1 cellular context compared by ENCODE assay signal in genomic region chr2:71000780-71001591, GRCh38.
TF ChIP-seq lines count a peak whose summit lies in the region.

No MANE protein-coding gene starts in this region.

TF ChIP-seq in K562, 482 proteins besides CTCF, POLR2A, EP300 and RAD21 (continued from another document):
- TF ChIP-seq PHF20 (IDR thresholded peaks at IDR 0.05; ENCODE audit: partially characterized antibody) (peak; percentile 77), LCOR (CRISPR knock-in tag; IDR thresholded peaks at IDR 0.05) (peak; percentile 58; the same call in 1 of the 2 replicates), CXXC5 (CRISPR knock-in tag; IDR thresholded peaks at IDR 0.05) (peak; percentile 31), BCOR (IDR thresholded peaks at IDR 0.05) (peak; percentile 42; the same call in 1 of the 2 replicates), ETS1 (conservative IDR thresholded peaks at IDR 0.05; ENCODE audit: control insufficient read depth, low read depth, low read length) (0 out of 2 replicates have a peak, but pooled peaks have one; percentile 20), CTCFL (IDR thresholded peaks at IDR 0.05; ENCODE audit: borderline replicate concordance, insufficient read depth, low read depth, low read length, poor library complexity, severe bottlenecking) (peak; percentile 68), CBX3 (IDR thresholded peaks at IDR 0.05; ENCODE audit: borderline replicate concordance in 1 of 2, low read length in 2 of 2) (peak in 1 of 2 experiments; percentile 69; a peak in 2 of 3 replicates), ATF4 (CRISPR knock-in tag; IDR thresholded peaks at IDR 0.05) (no peak), USF2 (CRISPR knock-in tag; IDR thresholded peaks at IDR 0.05) (no peak), ETV1 (tag; conservative IDR thresholded peaks at IDR 0.05; ENCODE audit: low read depth) (peak; percentile 95), ETV5 (CRISPR knock-in tag; IDR thresholded peaks at IDR 0.05; ENCODE audit: low read depth) (peak; percentile 87), SRF (CRISPR knock-in tag; IDR thresholded peaks at IDR 0.05) (peak in 1 of 2 experiments; percentile 53; a peak in 1 of 4 replicates), SMC3 (conservative IDR thresholded peaks at IDR 0.05; ENCODE audit: insufficient read depth, low read depth, low read length) (peak; percentile 45; the same call in 1 of the 2 replicates), MYC (IDR thresholded peaks at IDR 0.05; ENCODE audit: low read depth, low read length) (peak; percentile 33; the same call in 1 of the 2 replicates), MYC (CRISPR knock-in tag; IDR thresholded peaks at IDR 0.05; ENCODE audit: borderline replicate concordance, low read depth) (no peak), EHMT2 (IDR thresholded peaks at IDR 0.05) (peak; percentile 88), RB1 (IDR thresholded peaks at IDR 0.05; ENCODE audit: low read depth) (peak; percentile 60; the same call in 1 of the 2 replicates), SUPT5H (IDR thresholded peaks at IDR 0.05) (0 out of 2 replicates have a peak, but pooled peaks have one; percentile 28), GATAD2A (IDR thresholded peaks at IDR 0.05) (0 out of 2 replicates have a peak, but pooled peaks have one; percentile 40), POLR2G (IDR thresholded peaks at IDR 0.05; ENCODE audit: low read depth, low read length) (peak; percentile 54), ZNF324 (CRISPR knock-in tag; IDR thresholded peaks at IDR 0.05) (no peak), ATF1 (CRISPR knock-in tag; IDR thresholded peaks at IDR 0.05) (no peak), ATF1 (tag; IDR thresholded peaks at IDR 0.05) (0 out of 2 replicates have a peak, but pooled peaks have one; percentile 19), GABPA (tag; conservative IDR thresholded peaks at IDR 0.05; ENCODE audit: low read depth) (peak; percentile 85), BHLHE40 (IDR thresholded peaks at IDR 0.05; ENCODE audit: low read length) (0 out of 2 replicates have a peak, but pooled peaks have one; percentile 15), ZNF217 (CRISPR knock-in tag; IDR thresholded peaks at IDR 0.05) (no peak), SMARCE1 (IDR thresholded peaks at IDR 0.05) (0 out of 2 replicates have a peak, but pooled peaks have one; percentile 18), ZMIZ1 (IDR thresholded peaks at IDR 0.05; ENCODE audit: low read depth in 2 of 2, low read length in 2 of 2) (peak in 1 of 2 experiments; percentile 43; a peak in 1 of 4 replicates), GABPB1 (CRISPR knock-in tag; IDR thresholded peaks at IDR 0.05) (peak; percentile 81)
TF ChIP-seq in K562: peak in this region for 43.
